In the genomic region with DNA sequence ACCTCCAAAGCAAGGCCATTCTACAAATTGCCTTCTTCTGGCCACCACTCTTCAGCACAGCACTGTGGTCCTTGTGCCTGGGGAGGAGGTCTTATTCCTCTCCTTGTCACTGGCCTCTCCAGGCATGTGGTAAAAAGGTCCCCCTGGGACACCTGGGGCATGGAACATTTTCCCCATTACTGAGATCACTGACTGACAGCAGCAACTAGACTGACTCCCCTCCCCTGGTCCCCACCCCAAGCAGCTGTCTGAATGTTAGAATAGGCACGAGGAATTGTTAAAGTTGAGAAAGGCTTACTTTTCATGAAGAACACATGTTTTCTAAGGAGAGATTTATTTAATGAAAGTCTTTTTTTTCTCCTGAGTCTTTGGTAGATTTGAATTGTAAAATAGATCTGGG, we compare ENCODE assay signal across 18 cellular contexts.
"Had no signal": no experiment of that assay in that cellular context is flagged by ENCODE, and none has a peak within 500 bp of the region (broad histone marks: within the 10 kb centered on the region; RNA-seq: fewer than 3 reads in every experiment).

No MANE protein-coding gene starts in this region.

- H3K4me2 ChIP-seq: KMS-11 had no signal

- DNase-seq: Kasumi-1, MV-4-11, NCI-H1048, NCI-H1105, NCI-H1417, NCI-H1436 treated with DMSO at 0.1 percent for 48 hours, NCI-H1694, NCI-H187 treated with DMSO at 0.1 percent for 48 hours, NCI-H2029 treated with DMSO at 0.1 percent for 48 hours, NCI-H2171 treated with DMSO at 0.1 percent for 48 hours, NCI-H524, NCI-H69, NCI-H774, SHP77 had no signal

- H3K9ac ChIP-seq: KMS-11 had no signal

- H3K27ac ChIP-seq: KMS-11, RWPE1 had no signal

- ATAC-seq: Panc1, SK-N-SH treated with all-trans-retinoic acid at 6 μM for 48 hours had no signal
